In the genomic region with DNA sequence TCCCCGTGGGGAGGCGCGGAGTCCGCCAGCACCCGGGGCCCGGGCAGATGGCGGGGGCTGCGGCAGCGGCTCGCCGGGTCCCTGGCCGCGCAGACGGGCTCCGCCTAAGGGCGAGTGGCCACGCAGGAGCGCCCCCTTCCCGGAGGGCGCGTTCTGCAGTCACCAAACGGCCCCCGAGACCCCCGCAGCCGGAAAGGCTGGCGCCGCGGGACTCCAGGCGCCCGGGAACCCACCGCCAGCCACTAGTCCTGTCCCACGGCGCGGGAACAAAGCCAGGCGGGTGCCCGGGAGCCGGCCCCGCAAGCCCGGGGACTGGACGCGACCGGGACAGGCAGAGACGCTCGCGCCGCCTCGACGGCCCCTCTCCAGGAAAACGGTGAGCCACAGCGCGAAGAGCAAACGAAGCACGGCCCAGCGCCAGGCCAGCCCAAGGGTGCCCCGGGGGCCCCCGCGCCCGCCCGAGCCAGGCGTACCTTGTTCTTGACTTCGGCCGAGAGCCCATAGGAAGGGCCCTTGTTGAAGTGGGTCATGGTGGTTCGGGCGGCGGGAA, we compare ENCODE assay signal across 8 cellular contexts. TPM values are rescaled to one million over a fixed set of nuclear protein-coding genes. Genes with fewer than 3 reads are reported as not detected.
A peak's percentile ranks its signal among the peaks of the same experiment; 100 is the strongest.
DNase-seq lines count a peak whose midpoint lies in the region; ATAC-seq and TF ChIP-seq lines count a peak whose summit lies in the region.

No MANE protein-coding gene starts in this region.

- peaks cover 24 to 41% (median 36%) of the 10 kb centered on the region in 11 experiments; a peak in 21 of 22 replicates for H3K27me3 ChIP-seq in BLaER1 treated with 17β-estradiol and CSF1 and Interleukin-3, amounts not matched to agents 10 nM and 100 nM

- DNase-seq in RWPE1 (ENCODE audit: low spot score) = no peak
- DNase-seq in choroid plexus epithelial cell (ENCODE audit: low read depth) = peak; percentile 59
- DNase-seq in left colon = peak in 1 of 2 donors; percentile 63
- DNase-seq in stimulated activated CD8-positive, alpha-beta memory T cell treated with anti-CD3 and anti-CD28 coated beads, Interleukin-4, amount 100 ng/mL, for 48 hours = peak; percentile 33

- peak overlapping the region; percentile 87 to 99 (median 97) for H3K4me2 ChIP-seq in BLaER1 treated with 17β-estradiol and CSF1 and Interleukin-3, amounts not matched to agents 10 nM and 100 nM

- intact Hi-C loops in left colon (cut with DNase I, micrococcal nuclease) = loop anchor here in 1 of 2 donors (5.0 kb wide), 2 partner anchors 74 to 116 kb away; no protein-coding TSS in a partner anchor

- peaks cover 0 to 9% (median 0%) of the 10 kb centered on the region in 11 experiments; a peak in 1 of 22 replicates for H3K36me3 ChIP-seq in BLaER1 treated with 17β-estradiol and CSF1 and Interleukin-3, amounts not matched to agents 10 nM and 100 nM

- H3K27ac ChIP-seq in BLaER1 treated with 17β-estradiol and CSF1 and Interleukin-3, amounts not matched to agents 10 nM and 100 nM = peak overlapping the region in 10 of 11 experiments; percentile 7 to 84 (median 80); a peak in 19 of 22 replicates
- H3K27ac ChIP-seq in RWPE1 = peak overlapping the region; percentile 84

- peak; percentile 26 for ATAC-seq in GM18517 (IDR thresholded peaks at IDR 0.05; ENCODE audit: unreplicated experiment)
- peak; percentile 28 for ATAC-seq in HG03045 (IDR thresholded peaks at IDR 0.05; ENCODE audit: unreplicated experiment)
- peak; percentile 54 for ATAC-seq in left colon
- ATAC-seq in GM18520 (IDR thresholded peaks at IDR 0.05; ENCODE audit: unreplicated experiment) = no peak

- CTCF ChIA-PET in RWPE1 (lab: Yijun Ruan, JAX) = interaction anchor here (0.7 to 1.1 kb wide), 3 partner anchors 62 to 106 kb away, joined by 3 to 5 read pairs (median 3); a partner anchor contains a TSS

- no peaks in the 10 kb centered on the region for H3K9me3 ChIP-seq in BLaER1 treated with 17β-estradiol and CSF1 and Interleukin-3, amounts not matched to agents 10 nM and 100 nM (replicated peaks in 1 of 11)

- peaks cover 0 to 31% (median 7%) of the 10 kb centered on the region in 11 experiments; a peak in 12 of 22 replicates for H4K20me1 ChIP-seq in BLaER1 treated with 17β-estradiol and CSF1 and Interleukin-3, amounts not matched to agents 10 nM and 100 nM

- POLR2A ChIA-PET in RWPE1 (lab: Yijun Ruan, JAX; ENCODE audit: low non-redundant PET) = no interaction called here

- TF ChIP-seq CTCF in RWPE1 (conservative IDR thresholded peaks at IDR 0.05; ENCODE audit: low read depth) (peak; percentile 62), choroid plexus epithelial cell (conservative IDR thresholded peaks at IDR 0.05; ENCODE audit: low read depth, low read length) (peak; percentile 48)

- H3K4me1 ChIP-seq in BLaER1 treated with 17β-estradiol and CSF1 and Interleukin-3, amounts not matched to agents 10 nM and 100 nM = peaks cover 8 to 44% (median 24%) of the 10 kb centered on the region in 10 experiments; a peak in 19 of 20 replicates

- peak overlapping the region; percentile 65 to 86 (median 81); a peak in 21 of 22 replicates for H3K9ac ChIP-seq in BLaER1 treated with 17β-estradiol and CSF1 and Interleukin-3, amounts not matched to agents 10 nM and 100 nM

- peak overlapping the region; percentile 62 to 80 (median 70) for H3K4me3 ChIP-seq in BLaER1 treated with 17β-estradiol and CSF1 and Interleukin-3, amounts not matched to agents 10 nM and 100 nM
- H3K4me3 ChIP-seq in choroid plexus epithelial cell (ENCODE audit: low read depth, low read length) = peak overlapping the region; percentile 85

RNA-seq across cellular contexts. Expression of a gene that starts 0.5 kb away (rescaled TPM):
- 100 to 1,000 TPM in 1 of 2 donors, 10 to 100 TPM in 1; 79.1 to 114 TPM for total RNA-seq in left colon
